Comparison of ENCODE assay signal across 1 cellular context in genomic region chr11:45846974-45847907, GRCh38.
TF ChIP-seq lines count a peak whose summit lies in the region.

Gene CRY2, plus strand, starts transcription at chr11:45847475. Its CDS starts 16 bp downstream, at chr11:45847491.

TF ChIP-seq in HepG2, 621 proteins besides CTCF, POLR2A, EP300 and RAD21 (continued from another document and continues in another):
- peak; percentile 64; the same call in 1 of the 2 replicates for TF ChIP-seq ARID5B (CRISPR knock-in tag; IDR thresholded peaks at IDR 0.05)
- peak; percentile 81; the same call in 1 of the 2 replicates for TF ChIP-seq ZC3H13 (CRISPR knock-in tag; IDR thresholded peaks at IDR 0.05)
- TF ChIP-seq ZNF512B (CRISPR knock-in tag; IDR thresholded peaks at IDR 0.05; ENCODE audit: borderline replicate concordance): no peak
- no peak for TF ChIP-seq PHB2 (IDR thresholded peaks at IDR 0.05; ENCODE audit: partially characterized antibody)
- 0 out of 2 replicates have a peak, but pooled peaks have one; percentile 78 for TF ChIP-seq NFIB (CRISPR knock-in tag; IDR thresholded peaks at IDR 0.05; ENCODE audit: borderline replicate concordance)
- peak; percentile 51; the same call in 1 of the 2 replicates for TF ChIP-seq SALL2 (CRISPR knock-in tag; IDR thresholded peaks at IDR 0.05)
- 0 out of 2 replicates have a peak, but pooled peaks have one; percentile 57 for TF ChIP-seq ZNF264 (CRISPR knock-in tag; IDR thresholded peaks at IDR 0.05)
- TF ChIP-seq ZNF224 (CRISPR knock-in tag; IDR thresholded peaks at IDR 0.05): no peak
- peak; percentile 96 for TF ChIP-seq NRL (CRISPR knock-in tag; IDR thresholded peaks at IDR 0.05; ENCODE audit: borderline replicate concordance)
- no peak for TF ChIP-seq ZBTB8A (CRISPR knock-in tag; IDR thresholded peaks at IDR 0.05; ENCODE audit: borderline replicate concordance, low read depth)
- peak; percentile 9; the same call in 1 of the 2 replicates for TF ChIP-seq RXRB (CRISPR knock-in tag; IDR thresholded peaks at IDR 0.05; ENCODE audit: borderline replicate concordance)
- peak; percentile 89 for TF ChIP-seq ZNF670 (CRISPR knock-in tag; IDR thresholded peaks at IDR 0.05; ENCODE audit: borderline replicate concordance)
- peak; percentile 65; the same call in 1 of the 2 replicates for TF ChIP-seq BRD4 (CRISPR knock-in tag; IDR thresholded peaks at IDR 0.05)
- TF ChIP-seq ZNF503 (CRISPR knock-in tag; IDR thresholded peaks at IDR 0.05): no peak
- peak; percentile 68 for TF ChIP-seq TFE3 (CRISPR knock-in tag; IDR thresholded peaks at IDR 0.05)
- TF ChIP-seq ZNF18 (CRISPR knock-in tag; IDR thresholded peaks at IDR 0.05; ENCODE audit: insufficient replicate concordance): peak; percentile 88
- TF ChIP-seq NFKB2 (CRISPR knock-in tag; IDR thresholded peaks at IDR 0.05; ENCODE audit: borderline replicate concordance): peak; percentile 72; the same call in 1 of the 2 replicates
- no peak for TF ChIP-seq ZNF383 (CRISPR knock-in tag; IDR thresholded peaks at IDR 0.05; ENCODE audit: borderline replicate concordance)
- 0 out of 2 replicates have a peak, but pooled peaks have one; percentile 14 for TF ChIP-seq ZNF142 (CRISPR knock-in tag; IDR thresholded peaks at IDR 0.05)
- peak; percentile 68 for TF ChIP-seq ELF1 (CRISPR knock-in tag; IDR thresholded peaks at IDR 0.05)
- TF ChIP-seq SMARCE1 (IDR thresholded peaks at IDR 0.05; ENCODE audit: borderline replicate concordance): no peak
- TF ChIP-seq ZNF235 (CRISPR knock-in tag; IDR thresholded peaks at IDR 0.05; ENCODE audit: borderline replicate concordance): no peak
- 0 out of 2 replicates have a peak, but pooled peaks have one; percentile 38 for TF ChIP-seq ARID2 (CRISPR knock-in tag; IDR thresholded peaks at IDR 0.05; ENCODE audit: borderline replicate concordance)
- no peak for TF ChIP-seq ATF5 (CRISPR knock-in tag; IDR thresholded peaks at IDR 0.05; ENCODE audit: low read depth)
- no peak for TF ChIP-seq SRF (IDR thresholded peaks at IDR 0.05; ENCODE audit: low read depth, low read length)
- TF ChIP-seq ZNF747 (CRISPR knock-in tag; IDR thresholded peaks at IDR 0.05; ENCODE audit: borderline replicate concordance): peak; percentile 49
- peak; percentile 42; the same call in 1 of the 2 replicates for TF ChIP-seq ZNF556 (CRISPR knock-in tag; IDR thresholded peaks at IDR 0.05; ENCODE audit: borderline replicate concordance)
- peak; percentile 70; the same call in 1 of the 2 replicates for TF ChIP-seq KDM5B (CRISPR knock-in tag; IDR thresholded peaks at IDR 0.05; ENCODE audit: borderline replicate concordance)
- TF ChIP-seq SRY (CRISPR knock-in tag; IDR thresholded peaks at IDR 0.05): no peak
- TF ChIP-seq RFX5 (IDR thresholded peaks at IDR 0.05; ENCODE audit: low read depth, low read length): peak; percentile 77
- no peak for TF ChIP-seq ZNF660 (CRISPR knock-in tag; IDR thresholded peaks at IDR 0.05; ENCODE audit: borderline replicate concordance, low read depth)
- 0 out of 2 replicates have a peak, but pooled peaks have one; percentile 65 for TF ChIP-seq ETS1 (CRISPR knock-in tag; IDR thresholded peaks at IDR 0.05)
- TF ChIP-seq TCF12 (IDR thresholded peaks at IDR 0.05): no peak
- no peak for TF ChIP-seq TCF12 (CRISPR knock-in tag; IDR thresholded peaks at IDR 0.05)
- TF ChIP-seq TCF7L2 (IDR thresholded peaks at IDR 0.05; ENCODE audit: low read depth, low read length): no peak
- peak; percentile 11; the same call in 1 of the 2 replicates for TF ChIP-seq ZNF138 (CRISPR knock-in tag; IDR thresholded peaks at IDR 0.05; ENCODE audit: low read depth)
- TF ChIP-seq ZNF652 (CRISPR knock-in tag; IDR thresholded peaks at IDR 0.05; ENCODE audit: borderline replicate concordance, low read depth): no peak
